Comparison of ENCODE assay signal across 8 cellular contexts in genomic region chr2:69724540-69725159, GRCh38. TPM values are rescaled to one million over a fixed set of nuclear protein-coding genes. Genes with fewer than 3 reads are reported as not detected.
DNase-seq lines count a peak whose midpoint lies in the region; ATAC-seq and TF ChIP-seq lines count a peak whose summit lies in the region.

No MANE protein-coding gene starts in this region.

- H3K4me3 ChIP-seq in right lobe of liver = peak overlapping the region in 2 of 3 donors; percentile 25 to 41

- no peak overlapping the region for H3K27ac ChIP-seq in right lobe of liver

- POLR2A ChIA-PET in activated CD4-positive, alpha-beta T cell treated with anti-CD3 and anti-CD28 coated beads, Interleukin-2, amount 10 ng/mL, durations not matched to agents 7 days and 5 days (lab: Charles Lee) = interaction anchor here (0.5 kb wide), 1 partner anchor 82 kb away, joined by 3 read pairs; no protein-coding TSS in a partner anchor

- H3K27me3 ChIP-seq in right lobe of liver = no peaks in the 10 kb centered on the region

- TF ChIP-seq CTCF in GM10266 (IDR thresholded peaks at IDR 0.05; ENCODE audit: control insufficient read depth, insufficient read depth, low read depth, missing control alignments) = peak; percentile 86
- peak; percentile 95 to 97 (median 96) for TF ChIP-seq CTCF in right lobe of liver (IDR thresholded peaks at IDR 0.05)

- under 1% methylated on average over 13 of the region's 13 CpGs for WGBS in right lobe of liver (ENCODE audit: insufficient coverage, low coverage, low lambda C conversion rate, missing lambda C conversion rate)

- peaks cover 4% of the 10 kb centered on the region for H3K27me3 Mint-ChIP-seq in activated CD4-positive, alpha-beta T cell treated with anti-CD3 and anti-CD28 coated beads, Interleukin-2, amount 10 ng/mL, durations not matched to agents 7 days and 5 days

- ATAC-seq in HG03432 (IDR thresholded peaks at IDR 0.05; ENCODE audit: unreplicated experiment) (peak; percentile 69), right lobe of liver (peak; percentile 97 to 100 (median 98)), GM21367 (IDR thresholded peaks at IDR 0.05; ENCODE audit: unreplicated experiment) (no peak)

- no peak for TF ChIP-seq POLR2A in right lobe of liver (IDR thresholded peaks at IDR 0.05)

- DNase-seq in GM10266 (ENCODE audit: extremely low spot score) (peak; percentile 57), NCI-H526 (lab: John Stamatoyannopoulos, UW) (peak; percentile 78 to 91), dermis microvascular lymphatic vessel endothelial cell (ENCODE audit: low read depth in 2 of 2) (peak; percentile 67 to 76), right lobe of liver (peak; percentile 79 to 85 (median 82))
- peak; percentile 89 for DNase-seq in activated CD4-positive, alpha-beta T cell treated with anti-CD3 and anti-CD28 coated beads, Interleukin-2, amount 10 ng/mL, durations not matched to agents 7 days and 5 days
- peak; percentile 81 to 91 for DNase-seq in stimulated activated CD4-positive, alpha-beta T cell treated with anti-CD3 and anti-CD28 coated beads, Interleukin-4, amount 100 ng/mL, for 48 hours (ENCODE audit: low read depth in 2 of 2)

- H3K36me3 ChIP-seq in right lobe of liver = no peaks in the 10 kb centered on the region

- peaks cover 7% of the 10 kb centered on the region for H3K4me1 Mint-ChIP-seq in activated CD4-positive, alpha-beta T cell treated with anti-CD3 and anti-CD28 coated beads, Interleukin-2, amount 10 ng/mL, durations not matched to agents 7 days and 5 days

- H3K4me1 ChIP-seq in right lobe of liver = no peaks in the 10 kb centered on the region

- H3K9me3 Mint-ChIP-seq in activated CD4-positive, alpha-beta T cell treated with anti-CD3 and anti-CD28 coated beads, Interleukin-2, amount 10 ng/mL, durations not matched to agents 7 days and 5 days = no peaks in the 10 kb centered on the region

- peak overlapping the region; percentile 58 for H3K4me3 Mint-ChIP-seq in activated CD4-positive, alpha-beta T cell treated with anti-CD3 and anti-CD28 coated beads, Interleukin-2, amount 10 ng/mL, durations not matched to agents 7 days and 5 days

- H3K36me3 Mint-ChIP-seq in activated CD4-positive, alpha-beta T cell treated with anti-CD3 and anti-CD28 coated beads, Interleukin-2, amount 10 ng/mL, durations not matched to agents 7 days and 5 days (ENCODE audit: low read depth) = no peaks in the 10 kb centered on the region

- H3K27ac Mint-ChIP-seq in activated CD4-positive, alpha-beta T cell treated with anti-CD3 and anti-CD28 coated beads, Interleukin-2, amount 10 ng/mL, durations not matched to agents 7 days and 5 days = no peak overlapping the region

- CTCF ChIA-PET in activated CD4-positive, alpha-beta T cell treated with anti-CD3 and anti-CD28 coated beads, Interleukin-2, amount 10 ng/mL, durations not matched to agents 7 days and 5 days (lab: Charles Lee) = interaction anchor here (0.5 to 4.5 kb wide), 56 partner anchors 8 to 580 kb away, joined by 3 to 78 read pairs (median 4); partner anchors contain the start of genes ANXA4, FAM136A and MXD1

- intact Hi-C loops in right lobe of liver (cut with DNase I) = loop anchor here in 1 of 2 donors (5.0 kb wide), 1 partner anchor 93 kb away; no protein-coding TSS in a partner anchor

- H3K9me3 ChIP-seq in right lobe of liver = no peaks in the 10 kb centered on the region

RNA-seq across cellular contexts. Expression of gene ANXA4, which starts 17.3 kb away (rescaled TPM):
- total RNA-seq in activated CD4-positive, alpha-beta T cell treated with anti-CD3 and anti-CD28 coated beads, Interleukin-2, amount 10 ng/mL, durations not matched to agents 7 days and 5 days = 10 to 100 TPM; 70.6 to 75.9 TPM
- total RNA-seq in dermis microvascular lymphatic vessel endothelial cell (40.6 and 51.5 TPM in 2 replicates), right lobe of liver (100 to 1,000 TPM in 3 of 6 experiments, 10 to 100 TPM in 3; 53.5 to 173 (median 92.1) TPM)
